ENCODE assay signal across 8 cellular contexts in the genomic region with DNA sequence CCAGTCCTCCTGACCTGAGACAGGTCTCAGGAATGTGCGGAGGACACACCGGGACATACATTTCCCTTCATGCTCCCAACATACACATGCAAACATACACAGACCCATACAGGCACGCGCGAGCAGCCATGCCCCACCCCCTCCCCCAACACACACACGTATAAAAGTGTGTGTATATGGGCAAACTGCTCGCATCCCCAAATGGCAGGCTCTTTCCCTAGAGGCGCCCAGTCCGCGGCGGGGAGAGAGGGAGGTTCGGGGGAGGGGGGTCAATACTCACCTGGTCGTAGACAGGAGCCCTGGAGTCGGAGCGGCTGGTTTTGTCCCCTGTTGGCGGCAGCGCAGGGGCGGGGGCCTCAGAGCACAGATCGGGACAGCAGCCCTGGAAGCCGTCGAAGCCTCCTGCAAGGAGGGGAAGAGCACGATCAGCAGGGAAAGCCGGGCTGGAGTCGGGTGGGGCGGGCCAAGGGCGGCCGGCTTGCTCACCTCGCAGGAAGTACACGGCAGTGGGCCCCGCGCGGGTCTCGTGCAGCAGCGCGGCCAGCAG. TPM values are rescaled to one million over a fixed set of nuclear protein-coding genes. Genes with fewer than 3 reads are reported as not detected.
DNase-seq lines count a peak whose midpoint lies in the region; ATAC-seq and TF ChIP-seq lines count a peak whose summit lies in the region.

No MANE protein-coding gene starts in this region.

- H3K4me1 ChIP-seq in DOHH2 (ENCODE audit: control insufficient read depth, low read length), result peaks cover 64% of the 10 kb centered on the region

- peaks cover 20% of the 10 kb centered on the region for H4K20me1 ChIP-seq in DOHH2 (ENCODE audit: control insufficient read depth, insufficient read depth, low read depth, low read length)

- peak overlapping the region; percentile 90 for H3K27ac ChIP-seq in DOHH2 (ENCODE audit: low read depth, low read length)

- peak overlapping the region; percentile 94 for H3K4me2 ChIP-seq in DOHH2 (ENCODE audit: low read length)

- no peaks in the 10 kb centered on the region for H3K9me2 ChIP-seq in DOHH2 (replicated peaks; ENCODE audit: control insufficient read depth, low read length)

- peak overlapping the region; percentile 97 for H3K4me3 ChIP-seq in DOHH2 (ENCODE audit: low read length)
- H3K4me3 ChIP-seq in LNCaP clone FGC (ENCODE audit: low read depth, low read length), result peak overlapping the region; percentile 84
- H3K4me3 ChIP-seq in iPS-11a (ENCODE audit: low read depth, low read length), result peak overlapping the region; percentile 51

- no peaks in the 10 kb centered on the region for H3K9me3 ChIP-seq in DOHH2 (ENCODE audit: control insufficient read depth, insufficient read depth, low read length)

- peaks cover 18% of the 10 kb centered on the region for H3K4me1 Mint-ChIP-seq in activated T-helper 17 cell treated with anti-CD3 and anti-CD28 coated beads, Interleukin-2, amount 50 U/mL, for 72 hours

- H3K79me2 ChIP-seq in DOHH2 (ENCODE audit: control insufficient read depth, low read length), result peaks cover 29% of the 10 kb centered on the region

- H3K27me3 ChIP-seq in DOHH2 (ENCODE audit: control insufficient read depth, low read length), result no peaks in the 10 kb centered on the region

- no peaks in the 10 kb centered on the region for H3K27me3 Mint-ChIP-seq in activated T-helper 17 cell treated with anti-CD3 and anti-CD28 coated beads, Interleukin-2, amount 50 U/mL, for 72 hours

- ATAC-seq in activated T-helper 17 cell treated with anti-CD3 and anti-CD28 coated beads, Interleukin-2, amount 50 U/mL, for 72 hours (replicated peaks), result no peak
- no peak for ATAC-seq in GM21576 (IDR thresholded peaks at IDR 0.05; ENCODE audit: unreplicated experiment)

- peaks cover 32% of the 10 kb centered on the region for H3K36me3 ChIP-seq in DOHH2 (ENCODE audit: control insufficient read depth, low read length)

- no peaks in the 10 kb centered on the region for H3K9me3 Mint-ChIP-seq in activated T-helper 17 cell treated with anti-CD3 and anti-CD28 coated beads, Interleukin-2, amount 50 U/mL, for 72 hours

- H3K4me3 Mint-ChIP-seq in activated T-helper 17 cell treated with anti-CD3 and anti-CD28 coated beads, Interleukin-2, amount 50 U/mL, for 72 hours, result peak overlapping the region; percentile 93

- DNase-seq in LNCaP clone FGC (ENCODE audit: low read depth) (no peak), superior temporal gyrus (ENCODE audit: extremely low spot score) (no peak), medulla oblongata (ENCODE audit: extremely low spot score) (no peak)
- DNase-seq in stimulated activated CD4-positive, alpha-beta T cell treated with anti-CD3 and anti-CD28 coated beads, Interleukin-4, amount 100 ng/mL, for 4 hours, result peak; percentile 55 to 62

- peaks cover 63% of the 10 kb centered on the region for H3K36me3 Mint-ChIP-seq in activated T-helper 17 cell treated with anti-CD3 and anti-CD28 coated beads, Interleukin-2, amount 50 U/mL, for 72 hours (ENCODE audit: low read depth)

- peak overlapping the region; percentile 94 for H3K27ac Mint-ChIP-seq in activated T-helper 17 cell treated with anti-CD3 and anti-CD28 coated beads, Interleukin-2, amount 50 U/mL, for 72 hours

- TF ChIP-seq CTCF in DOHH2 (IDR thresholded peaks at IDR 0.05; ENCODE audit: low read depth, low read length, poor library complexity, severe bottlenecking) (no peak), LNCaP clone FGC (IDR thresholded peaks at IDR 0.05; ENCODE audit: control insufficient read depth, extremely low read depth, insufficient read depth) (no peak)

- peaks cover 26% of the 10 kb centered on the region for H3F3A ChIP-seq in DOHH2 (ENCODE audit: control insufficient read depth, insufficient read depth)

RNA-seq across cellular contexts. Expression of a gene that starts 0.7 kb away (rescaled TPM):
- total RNA-seq in activated T-helper 17 cell treated with anti-CD3 and anti-CD28 coated beads, Interleukin-2, amount 50 U/mL, for 72 hours, result 100 to 1,000 TPM in 1 of 2 donors, 10 to 100 TPM in 1; 82.0 to 379 TPM

RNA-seq across cellular contexts. Expression of a gene that starts 6.3 kb away (rescaled TPM):
- 1 to 10 TPM in 1 of 2 donors, under 1 TPM in 1; 0.93 to 6.9 TPM for total RNA-seq in activated T-helper 17 cell treated with anti-CD3 and anti-CD28 coated beads, Interleukin-2, amount 50 U/mL, for 72 hours

RNA-seq across cellular contexts. Expression of a gene that starts 28.2 kb away (rescaled TPM):
- total RNA-seq in activated T-helper 17 cell treated with anti-CD3 and anti-CD28 coated beads, Interleukin-2, amount 50 U/mL, for 72 hours, result 1 to 10 TPM in 1 of 2 donors, under 1 TPM in 1; 0.09 to 1.3 TPM

Comparison
In these comparisons a context has a peak if more than half of its experiments do, and no peak if none do; other contexts are left out.
1. DNase-seq: peak in stimulated activated CD4-positive, alpha-beta T cell treated with anti-CD3 and anti-CD28 coated beads, Interleukin-4, amount 100 ng/mL, for 4 hours (2 of 2); none in LNCaP clone FGC (single experiment), superior temporal gyrus (single experiment) and medulla oblongata (single experiment).
2. Peak in every context shown above with its lines, with median percentiles within 50 percentile points of each other: H3K4me3 ChIP-seq.